ENCODE assay signal across 1 cellular context in genomic region chr16:25260416-25260815, GRCh38.
TF ChIP-seq lines count a peak whose summit lies in the region.

No MANE protein-coding gene starts in this region.

TF ChIP-seq in HepG2, 621 proteins besides CTCF, POLR2A, EP300 and RAD21:
- TF ChIP-seq ZNF772 (CRISPR knock-in tag; IDR thresholded peaks at IDR 0.05), result no peak
- TF ChIP-seq NR2F1 (CRISPR knock-in tag; IDR thresholded peaks at IDR 0.05), result no peak
- no peak for TF ChIP-seq ZNF543 (CRISPR knock-in tag; IDR thresholded peaks at IDR 0.05)
- no peak for TF ChIP-seq RARG (CRISPR knock-in tag; IDR thresholded peaks at IDR 0.05; ENCODE audit: low read depth)
- no peak for TF ChIP-seq ATF2 (CRISPR knock-in tag; IDR thresholded peaks at IDR 0.05)
- no peak for TF ChIP-seq HNRNPUL1 (IDR thresholded peaks at IDR 0.05; ENCODE audit: low read depth, low read length)
- TF ChIP-seq CCDC6 (CRISPR knock-in tag; IDR thresholded peaks at IDR 0.05), result no peak
- TF ChIP-seq DNMT1 (CRISPR knock-in tag; IDR thresholded peaks at IDR 0.05), result no peak
- no peak for TF ChIP-seq ZNF510 (CRISPR knock-in tag; IDR thresholded peaks at IDR 0.05; ENCODE audit: low read depth)
